1 cellular context compared by ENCODE assay signal in genomic region chr19:10885241-10886169, GRCh38.
TF ChIP-seq lines count a peak whose summit lies in the region.

No MANE protein-coding gene starts in this region.

TF ChIP-seq in WTC11, 78 proteins besides CTCF, POLR2A, EP300 and RAD21:
- TF ChIP-seq SP1 (CRISPR knock-in tag; conservative IDR thresholded peaks at IDR 0.05) (no peak), ZSCAN18 (CRISPR knock-in tag; IDR thresholded peaks at IDR 0.05) (no peak)
